Comparison of ENCODE assay signal across 1 cellular context in genomic region chr5:91379602-91380490, GRCh38.
TF ChIP-seq lines count a peak whose summit lies in the region.

No MANE protein-coding gene starts in this region.

TF ChIP-seq in WTC11, 78 proteins besides CTCF, POLR2A, EP300 and RAD21 (continued from another document):
- TF ChIP-seq HMGXB4 (CRISPR knock-in tag; IDR thresholded peaks at IDR 0.05) (no peak), ESRRA (CRISPR knock-in tag; IDR thresholded peaks at IDR 0.05; ENCODE audit: borderline replicate concordance) (no peak), NFYB (CRISPR knock-in tag; conservative IDR thresholded peaks at IDR 0.05; ENCODE audit: low read depth) (no peak), ZNF416 (CRISPR knock-in tag; IDR thresholded peaks at IDR 0.05) (no peak), ERG (CRISPR knock-in tag; IDR thresholded peaks at IDR 0.05) (no peak), ZBTB21 (CRISPR knock-in tag; IDR thresholded peaks at IDR 0.05; ENCODE audit: borderline replicate concordance) (no peak), ZNF671 (CRISPR knock-in tag; IDR thresholded peaks at IDR 0.05) (no peak), ZNF138 (CRISPR knock-in tag; conservative IDR thresholded peaks at IDR 0.05) (no peak), JAZF1 (CRISPR knock-in tag; IDR thresholded peaks at IDR 0.05) (no peak), CBFB (CRISPR knock-in tag; IDR thresholded peaks at IDR 0.05; ENCODE audit: low read depth) (no peak), EMX1 (CRISPR knock-in tag; IDR thresholded peaks at IDR 0.05) (no peak), ZNF512 (CRISPR knock-in tag; IDR thresholded peaks at IDR 0.05; ENCODE audit: borderline replicate concordance) (no peak), STAT6 (CRISPR knock-in tag; conservative IDR thresholded peaks at IDR 0.05; ENCODE audit: low read depth) (no peak), ZNF281 (CRISPR knock-in tag; IDR thresholded peaks at IDR 0.05) (no peak), SP1 (CRISPR knock-in tag; conservative IDR thresholded peaks at IDR 0.05) (peak; percentile 97), MLX (CRISPR knock-in tag; IDR thresholded peaks at IDR 0.05) (no peak)
